In genomic region chr3:4670352-4670751, GRCh38 we compare ENCODE assay signal across 10 cellular contexts.
A peak's percentile ranks its signal among the peaks of the same experiment; 100 is the strongest.
DNase-seq lines count a peak whose midpoint lies in the region; ATAC-seq and TF ChIP-seq lines count a peak whose summit lies in the region.
"Had no signal": no experiment of that assay in that cellular context is flagged by ENCODE, and none has a peak within 500 bp of the region (broad histone marks: within the 10 kb centered on the region; RNA-seq: fewer than 3 reads in every experiment).

No MANE protein-coding gene starts in this region.

- H3K9me3 Mint-ChIP-seq in activated naive CD4-positive, alpha-beta T cell treated with anti-CD3 and anti-CD28 coated beads for 36 hours = no peaks in the 10 kb centered on the region
- H3K9me3 Mint-ChIP-seq in activated naive CD4-positive, alpha-beta T cell treated with anti-CD3 and anti-CD28 coated beads, Interleukin-2, amount 10 ng/mL, durations not matched to agents 7 days and 5 days = no peaks in the 10 kb centered on the region
- H3K9me3 Mint-ChIP-seq in endothelial cell (ENCODE audit: unreplicated experiment) = no peaks in the 10 kb centered on the region
- no peaks in the 10 kb centered on the region for H3K9me3 Mint-ChIP-seq in stimulated activated naive CD8-positive, alpha-beta T cell treated with anti-CD3 and anti-CD28 coated beads, Interleukin-15, Interleukin-2, amounts not matched to agents 100 ng/mL and 50 ng/mL, for 24 hours

- intact Hi-C loops in activated naive CD4-positive, alpha-beta T cell treated with anti-CD3 and anti-CD28 coated beads for 36 hours (cut with micrococcal nuclease) = no loop called here

- no peak for ATAC-seq in HG02763 (IDR thresholded peaks at IDR 0.05; ENCODE audit: unreplicated experiment)

- H3K4me1 Mint-ChIP-seq in activated naive CD4-positive, alpha-beta T cell treated with anti-CD3 and anti-CD28 coated beads for 36 hours (ENCODE audit: low read depth) = no peaks in the 10 kb centered on the region
- H3K4me1 Mint-ChIP-seq in activated naive CD4-positive, alpha-beta T cell treated with anti-CD3 and anti-CD28 coated beads, Interleukin-2, amount 10 ng/mL, durations not matched to agents 7 days and 5 days = no peaks in the 10 kb centered on the region
- H3K4me1 Mint-ChIP-seq in endothelial cell (ENCODE audit: unreplicated experiment) = peaks cover 2% of the 10 kb centered on the region
- H3K4me1 Mint-ChIP-seq in stimulated activated naive CD8-positive, alpha-beta T cell treated with anti-CD3 and anti-CD28 coated beads, Interleukin-15, Interleukin-2, amounts not matched to agents 100 ng/mL and 50 ng/mL, for 24 hours (ENCODE audit: low read depth) = no peaks in the 10 kb centered on the region

- peak; percentile 46 for TF ChIP-seq CTCF in endothelial cell (IDR thresholded peaks at IDR 0.05; ENCODE audit: unreplicated experiment)

- DNase-seq in activated naive CD4-positive, alpha-beta T cell treated with anti-CD3 and anti-CD28 coated beads for 36 hours = peak; percentile 15
- no peak for DNase-seq in activated naive CD4-positive, alpha-beta T cell treated with anti-CD3 and anti-CD28 coated beads, Interleukin-2, amount 10 ng/mL, durations not matched to agents 7 days and 5 days
- DNase-seq in NCI-H69 (lab: John Stamatoyannopoulos, UW) (peak; percentile 22), endothelial cell (ENCODE audit: low spot score) (peak; percentile 38), SK-N-DZ (ENCODE audit: low spot score) (no peak), C1 segment of cervical spinal cord (lab: John Stamatoyannopoulos, UW) (no peak)
- DNase-seq: activated CD8-positive, alpha-beta memory T cell treated with anti-CD3 and anti-CD28 coated beads, Interleukin-2, amount 50 U/mL, for 48 hours; Calu3 had no signal

- H3K27me3 Mint-ChIP-seq in activated naive CD4-positive, alpha-beta T cell treated with anti-CD3 and anti-CD28 coated beads for 36 hours (ENCODE audit: low read depth) = no peaks in the 10 kb centered on the region
- H3K27me3 Mint-ChIP-seq in activated naive CD4-positive, alpha-beta T cell treated with anti-CD3 and anti-CD28 coated beads, Interleukin-2, amount 10 ng/mL, durations not matched to agents 7 days and 5 days = no peaks in the 10 kb centered on the region
- peaks cover 5% of the 10 kb centered on the region for H3K27me3 Mint-ChIP-seq in endothelial cell (ENCODE audit: unreplicated experiment)
- H3K27me3 Mint-ChIP-seq in stimulated activated naive CD8-positive, alpha-beta T cell treated with anti-CD3 and anti-CD28 coated beads, Interleukin-15, Interleukin-2, amounts not matched to agents 100 ng/mL and 50 ng/mL, for 24 hours = no peaks in the 10 kb centered on the region

- no peak overlapping the region for H3K27ac Mint-ChIP-seq in activated naive CD4-positive, alpha-beta T cell treated with anti-CD3 and anti-CD28 coated beads for 36 hours
- no peak overlapping the region for H3K27ac Mint-ChIP-seq in activated naive CD4-positive, alpha-beta T cell treated with anti-CD3 and anti-CD28 coated beads, Interleukin-2, amount 10 ng/mL, durations not matched to agents 7 days and 5 days
- H3K27ac Mint-ChIP-seq in endothelial cell (ENCODE audit: unreplicated experiment) = no peak overlapping the region
- peak overlapping the region; percentile 36 for H3K27ac Mint-ChIP-seq in stimulated activated naive CD8-positive, alpha-beta T cell treated with anti-CD3 and anti-CD28 coated beads, Interleukin-15, Interleukin-2, amounts not matched to agents 100 ng/mL and 50 ng/mL, for 24 hours

- CTCF ChIA-PET in activated naive CD4-positive, alpha-beta T cell treated with anti-CD3 and anti-CD28 coated beads for 36 hours (lab: Charles Lee) = interaction anchor here (0.8 kb wide), 1 partner anchor 9 kb away, joined by 4 read pairs; no protein-coding TSS in a partner anchor
- CTCF ChIA-PET in activated naive CD4-positive, alpha-beta T cell treated with anti-CD3 and anti-CD28 coated beads, Interleukin-2, amount 10 ng/mL, durations not matched to agents 7 days and 5 days (lab: Charles Lee) = interaction anchor here (0.6 to 0.7 kb wide), 2 partner anchors 14 to 327 kb away, joined by 3 read pairs; no protein-coding TSS in a partner anchor

- peaks cover 7% of the 10 kb centered on the region for H3K36me3 Mint-ChIP-seq in activated naive CD4-positive, alpha-beta T cell treated with anti-CD3 and anti-CD28 coated beads for 36 hours (ENCODE audit: low read depth)
- H3K36me3 Mint-ChIP-seq in activated naive CD4-positive, alpha-beta T cell treated with anti-CD3 and anti-CD28 coated beads, Interleukin-2, amount 10 ng/mL, durations not matched to agents 7 days and 5 days = peaks cover 26% of the 10 kb centered on the region
- H3K36me3 Mint-ChIP-seq in endothelial cell (ENCODE audit: low read depth, unreplicated experiment) = peaks cover 40% of the 10 kb centered on the region
- H3K36me3 Mint-ChIP-seq in stimulated activated naive CD8-positive, alpha-beta T cell treated with anti-CD3 and anti-CD28 coated beads, Interleukin-15, Interleukin-2, amounts not matched to agents 100 ng/mL and 50 ng/mL, for 24 hours (ENCODE audit: low read depth) = peaks cover 88% of the 10 kb centered on the region

- H3K4me3 Mint-ChIP-seq in activated naive CD4-positive, alpha-beta T cell treated with anti-CD3 and anti-CD28 coated beads for 36 hours = no peak overlapping the region
- H3K4me3 Mint-ChIP-seq in activated naive CD4-positive, alpha-beta T cell treated with anti-CD3 and anti-CD28 coated beads, Interleukin-2, amount 10 ng/mL, durations not matched to agents 7 days and 5 days = no peak overlapping the region
- no peak overlapping the region for H3K4me3 Mint-ChIP-seq in endothelial cell (ENCODE audit: unreplicated experiment)
- H3K4me3 Mint-ChIP-seq in stimulated activated naive CD8-positive, alpha-beta T cell treated with anti-CD3 and anti-CD28 coated beads, Interleukin-15, Interleukin-2, amounts not matched to agents 100 ng/mL and 50 ng/mL, for 24 hours = no peak overlapping the region

Comparison
In these comparisons a context has a peak if more than half of its experiments do, and no peak if none do; other contexts are left out.
1. DNase-seq: peak in activated naive CD4-positive, alpha-beta T cell treated with anti-CD3 and anti-CD28 coated beads for 36 hours (single experiment), NCI-H69 (single experiment) and endothelial cell (single experiment); none in activated naive CD4-positive, alpha-beta T cell treated with anti-CD3 and anti-CD28 coated beads, Interleukin-2, amount 10 ng/mL, durations not matched to agents 7 days and 5 days (single experiment), SK-N-DZ (single experiment) and C1 segment of cervical spinal cord (0 of 14).